In the genomic region with DNA sequence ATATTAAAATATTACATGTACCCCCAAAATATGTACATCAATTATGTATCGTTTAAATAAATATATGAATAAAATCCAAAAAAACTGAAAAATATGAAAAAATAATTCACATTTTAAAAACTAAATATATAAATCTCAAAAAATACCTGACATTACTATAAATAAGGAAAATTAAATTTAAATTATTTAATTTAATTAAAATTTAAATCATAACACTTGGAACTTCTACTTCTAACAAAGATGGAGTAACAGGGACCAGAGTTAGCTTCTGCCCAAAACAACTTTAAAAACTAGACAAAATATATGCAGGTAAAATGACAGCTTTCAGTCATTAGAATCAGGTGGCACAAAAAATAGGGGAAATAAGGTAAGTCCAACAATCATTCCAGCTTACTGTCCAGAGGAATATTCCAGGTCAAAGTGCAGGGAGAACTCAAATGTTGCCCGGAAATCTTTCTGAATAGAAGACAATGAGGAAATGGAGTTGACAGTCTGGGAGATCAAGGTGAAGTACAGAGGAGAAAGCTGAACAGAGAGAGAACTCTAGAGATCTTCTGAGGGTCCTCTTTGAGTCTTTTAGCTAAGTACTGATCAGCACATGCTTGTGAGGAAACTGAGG, we compare ENCODE assay signal across 20 cellular contexts.
"Had no signal": no experiment of that assay in that cellular context is flagged by ENCODE, and none has a peak within 500 bp of the region (broad histone marks: within the 10 kb centered on the region; RNA-seq: fewer than 3 reads in every experiment).

No MANE protein-coding gene starts in this region.

- ATAC-seq: activated CD8-positive, alpha-beta T cell treated with anti-CD3 and anti-CD28 coated beads for 36 hours; gastrocnemius medialis; heart left ventricle; lower lobe of right lung; stimulated activated naive CD8-positive, alpha-beta T cell treated with anti-CD3 and anti-CD28 coated beads, Interleukin-15, Interleukin-2, amounts not matched to agents 100 U/mL and 50 U/mL, for 24 hours had no signal

- DNase-seq: activated B cell treated with CpG ODN at 0.5 μM for 24 hours; activated CD4-positive, alpha-beta T cell treated with anti-CD3 and anti-CD28 coated beads for 48 hours; activated CD8-positive, alpha-beta T cell treated with anti-CD3 and anti-CD28 coated beads for 36 hours; activated naive CD4-positive, alpha-beta T cell treated with Interleukin-2 at 50 U/mL for 16 hours; activated naive CD8-positive, alpha-beta T cell treated with anti-CD3 and anti-CD28 coated beads, Interleukin-2, amount 10 ng/mL, durations not matched to agents 7 days and 5 days; activated T-cell treated with anti-CD3 and anti-CD28 coated beads, Interleukin-2, amount 50 U/mL, for 1 hour; caudate nucleus; gastrocnemius medialis; heart left ventricle; immature natural killer cell; lower lobe of right lung; retina; stimulated activated CD4-positive, alpha-beta T cell treated with anti-CD3 and anti-CD28 coated beads, Interleukin-2, amount 100 ng/mL, for 24 hours; stimulated activated naive CD8-positive, alpha-beta T cell treated with anti-CD3 and anti-CD28 coated beads, Interleukin-15, Interleukin-2, amounts not matched to agents 100 U/mL and 50 U/mL, for 24 hours; substantia nigra; tibial artery; uterus had no signal

- H3K27ac ChIP-seq: gastrocnemius medialis, heart left ventricle, lower lobe of right lung, tibial artery, uterus had no signal

- H3K4me1 ChIP-seq: gastrocnemius medialis, heart left ventricle, lower lobe of right lung, tibial artery, uterus had no signal

- H3K9me3 ChIP-seq: gastrocnemius medialis, lower lobe of right lung, tibial artery, uterus had no signal

- H3K4me3 Mint-ChIP-seq: activated B cell treated with CpG ODN at 0.5 μM for 24 hours; activated CD8-positive, alpha-beta T cell treated with anti-CD3 and anti-CD28 coated beads for 36 hours; activated naive CD8-positive, alpha-beta T cell treated with anti-CD3 and anti-CD28 coated beads, Interleukin-2, amount 10 ng/mL, durations not matched to agents 7 days and 5 days; brain; immature natural killer cell; nephron had no signal

- H3K36me3 Mint-ChIP-seq: activated naive CD8-positive, alpha-beta T cell treated with anti-CD3 and anti-CD28 coated beads, Interleukin-2, amount 10 ng/mL, durations not matched to agents 7 days and 5 days; brain; immature natural killer cell had no signal

- H3K36me3 ChIP-seq: gastrocnemius medialis, heart left ventricle, lower lobe of right lung, tibial artery, uterus had no signal

- H3K4me1 Mint-ChIP-seq: activated B cell treated with CpG ODN at 0.5 μM for 24 hours; activated naive CD8-positive, alpha-beta T cell treated with anti-CD3 and anti-CD28 coated beads, Interleukin-2, amount 10 ng/mL, durations not matched to agents 7 days and 5 days; brain; immature natural killer cell; nephron had no signal

- H3K9me3 Mint-ChIP-seq: activated naive CD8-positive, alpha-beta T cell treated with anti-CD3 and anti-CD28 coated beads, Interleukin-2, amount 10 ng/mL, durations not matched to agents 7 days and 5 days; activated T-helper 2 cell treated with anti-CD3 and anti-CD28 coated beads, Interferon-gamma antibody, Interleukin-2, Interleukin-4, amounts not matched to agents 10 μg/mL and 5 μg/mL and 100 μg/mL, durations not matched to agents 14 hours and 24 hours and 36 hours had no signal

- H3K4me3 ChIP-seq: gastrocnemius medialis, heart left ventricle, lower lobe of right lung, tibial artery, uterus had no signal

- H3K27ac Mint-ChIP-seq: activated B cell treated with CpG ODN at 0.5 μM for 24 hours; activated CD8-positive, alpha-beta T cell treated with anti-CD3 and anti-CD28 coated beads for 36 hours; activated naive CD8-positive, alpha-beta T cell treated with anti-CD3 and anti-CD28 coated beads, Interleukin-2, amount 10 ng/mL, durations not matched to agents 7 days and 5 days; activated T-helper 2 cell treated with anti-CD3 and anti-CD28 coated beads, Interferon-gamma antibody, Interleukin-2, Interleukin-4, amounts not matched to agents 10 μg/mL and 5 μg/mL and 100 μg/mL, durations not matched to agents 14 hours and 24 hours and 36 hours; immature natural killer cell; nephron had no signal

- H3K27me3 Mint-ChIP-seq: activated B cell treated with CpG ODN at 0.5 μM for 24 hours; activated naive CD8-positive, alpha-beta T cell treated with anti-CD3 and anti-CD28 coated beads, Interleukin-2, amount 10 ng/mL, durations not matched to agents 7 days and 5 days; brain had no signal

- H3K27me3 ChIP-seq: gastrocnemius medialis, heart left ventricle, tibial artery, uterus had no signal
